ENCODE assay signal across 1 cellular context in the genomic region with DNA sequence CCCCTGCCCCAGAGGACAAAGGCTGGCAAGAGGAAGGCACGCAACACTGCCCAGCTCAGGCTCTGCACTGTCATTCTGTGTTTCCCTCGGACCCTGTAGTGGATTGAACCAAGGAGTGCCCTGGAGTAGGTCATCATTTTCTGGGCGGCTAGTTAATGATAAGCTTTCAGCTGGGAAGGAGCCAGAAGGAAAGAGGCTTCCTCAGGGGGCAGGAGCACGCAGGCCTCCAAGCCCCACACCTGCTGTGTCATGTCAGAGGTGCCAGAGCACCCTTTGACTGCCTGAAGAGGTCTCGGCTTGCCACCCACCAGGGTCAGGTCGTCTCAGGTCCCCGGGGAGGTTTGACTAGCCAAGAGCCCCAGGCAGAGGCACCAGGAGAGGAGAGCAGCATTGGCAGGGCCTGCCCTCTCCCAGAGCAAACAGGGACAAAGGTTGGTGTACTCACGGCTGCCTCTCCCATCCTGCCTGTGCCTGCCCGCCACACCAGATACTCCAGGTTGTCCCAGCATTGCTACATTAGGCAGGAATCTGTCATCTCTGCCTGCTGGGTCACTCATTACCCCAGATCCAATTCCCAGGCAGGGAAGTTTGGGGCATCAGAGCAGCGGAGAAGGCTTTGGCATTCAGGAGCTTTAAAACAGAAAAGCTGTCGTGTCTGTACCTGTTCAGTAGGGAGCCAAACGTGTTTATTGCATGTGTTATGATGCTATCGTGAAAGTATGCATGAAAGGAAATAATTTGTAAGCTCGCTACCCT.
TF ChIP-seq lines count a peak whose summit lies in the region.

No MANE protein-coding gene starts in this region.

TF ChIP-seq in HepG2, 621 proteins besides CTCF, POLR2A, EP300 and RAD21 (continued from another document and continues in another):
- TF ChIP-seq, protein P1, sequence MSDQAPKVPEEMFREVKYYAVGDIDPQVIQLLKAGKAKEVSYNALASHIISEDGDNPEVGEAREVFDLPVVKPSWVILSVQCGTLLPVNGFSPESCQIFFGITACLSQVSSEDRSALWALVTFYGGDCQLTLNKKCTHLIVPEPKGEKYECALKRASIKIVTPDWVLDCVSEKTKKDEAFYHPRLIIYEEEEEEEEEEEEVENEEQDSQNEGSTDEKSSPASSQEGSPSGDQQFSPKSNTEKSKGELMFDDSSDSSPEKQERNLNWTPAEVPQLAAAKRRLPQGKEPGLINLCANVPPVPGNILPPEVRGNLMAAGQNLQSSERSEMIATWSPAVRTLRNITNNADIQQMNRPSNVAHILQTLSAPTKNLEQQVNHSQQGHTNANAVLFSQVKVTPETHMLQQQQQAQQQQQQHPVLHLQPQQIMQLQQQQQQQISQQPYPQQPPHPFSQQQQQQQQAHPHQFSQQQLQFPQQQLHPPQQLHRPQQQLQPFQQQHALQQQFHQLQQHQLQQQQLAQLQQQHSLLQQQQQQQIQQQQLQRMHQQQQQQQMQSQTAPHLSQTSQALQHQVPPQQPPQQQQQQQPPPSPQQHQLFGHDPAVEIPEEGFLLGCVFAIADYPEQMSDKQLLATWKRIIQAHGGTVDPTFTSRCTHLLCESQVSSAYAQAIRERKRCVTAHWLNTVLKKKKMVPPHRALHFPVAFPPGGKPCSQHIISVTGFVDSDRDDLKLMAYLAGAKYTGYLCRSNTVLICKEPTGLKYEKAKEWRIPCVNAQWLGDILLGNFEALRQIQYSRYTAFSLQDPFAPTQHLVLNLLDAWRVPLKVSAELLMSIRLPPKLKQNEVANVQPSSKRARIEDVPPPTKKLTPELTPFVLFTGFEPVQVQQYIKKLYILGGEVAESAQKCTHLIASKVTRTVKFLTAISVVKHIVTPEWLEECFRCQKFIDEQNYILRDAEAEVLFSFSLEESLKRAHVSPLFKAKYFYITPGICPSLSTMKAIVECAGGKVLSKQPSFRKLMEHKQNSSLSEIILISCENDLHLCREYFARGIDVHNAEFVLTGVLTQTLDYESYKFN (CRISPR knock-in tag; conservative IDR thresholded peaks at IDR 0.05): peak; percentile 95
- no peak for TF ChIP-seq NONO (IDR thresholded peaks at IDR 0.05)
- peak; percentile 38 for TF ChIP-seq NONO (CRISPR knock-in tag; conservative IDR thresholded peaks at IDR 0.05)
- no peak for TF ChIP-seq HES4 (CRISPR knock-in tag; IDR thresholded peaks at IDR 0.05; ENCODE audit: borderline replicate concordance)
- peak; percentile 23; the same call in 1 of the 2 replicates for TF ChIP-seq SIN3A (IDR thresholded peaks at IDR 0.05; ENCODE audit: borderline replicate concordance, low read depth, low read length)
- no peak for TF ChIP-seq GTF2F1 (IDR thresholded peaks at IDR 0.05; ENCODE audit: low read length)
- peak; percentile 82; the same call in 1 of the 2 replicates for TF ChIP-seq ZNF607 (CRISPR knock-in tag; IDR thresholded peaks at IDR 0.05; ENCODE audit: borderline replicate concordance)
- no peak for TF ChIP-seq SRSF1 (optimal IDR thresholded peaks at IDR 0.05; ENCODE audit: low read depth, low read length)
- no peak for TF ChIP-seq TBP (CRISPR knock-in tag; IDR thresholded peaks at IDR 0.05)
- no peak for TF ChIP-seq ZNF296 (CRISPR knock-in tag; conservative IDR thresholded peaks at IDR 0.05)
- peak; percentile 66; the same call in 1 of the 2 replicates for TF ChIP-seq THAP11 (CRISPR knock-in tag; IDR thresholded peaks at IDR 0.05)
- TF ChIP-seq, protein P2, sequence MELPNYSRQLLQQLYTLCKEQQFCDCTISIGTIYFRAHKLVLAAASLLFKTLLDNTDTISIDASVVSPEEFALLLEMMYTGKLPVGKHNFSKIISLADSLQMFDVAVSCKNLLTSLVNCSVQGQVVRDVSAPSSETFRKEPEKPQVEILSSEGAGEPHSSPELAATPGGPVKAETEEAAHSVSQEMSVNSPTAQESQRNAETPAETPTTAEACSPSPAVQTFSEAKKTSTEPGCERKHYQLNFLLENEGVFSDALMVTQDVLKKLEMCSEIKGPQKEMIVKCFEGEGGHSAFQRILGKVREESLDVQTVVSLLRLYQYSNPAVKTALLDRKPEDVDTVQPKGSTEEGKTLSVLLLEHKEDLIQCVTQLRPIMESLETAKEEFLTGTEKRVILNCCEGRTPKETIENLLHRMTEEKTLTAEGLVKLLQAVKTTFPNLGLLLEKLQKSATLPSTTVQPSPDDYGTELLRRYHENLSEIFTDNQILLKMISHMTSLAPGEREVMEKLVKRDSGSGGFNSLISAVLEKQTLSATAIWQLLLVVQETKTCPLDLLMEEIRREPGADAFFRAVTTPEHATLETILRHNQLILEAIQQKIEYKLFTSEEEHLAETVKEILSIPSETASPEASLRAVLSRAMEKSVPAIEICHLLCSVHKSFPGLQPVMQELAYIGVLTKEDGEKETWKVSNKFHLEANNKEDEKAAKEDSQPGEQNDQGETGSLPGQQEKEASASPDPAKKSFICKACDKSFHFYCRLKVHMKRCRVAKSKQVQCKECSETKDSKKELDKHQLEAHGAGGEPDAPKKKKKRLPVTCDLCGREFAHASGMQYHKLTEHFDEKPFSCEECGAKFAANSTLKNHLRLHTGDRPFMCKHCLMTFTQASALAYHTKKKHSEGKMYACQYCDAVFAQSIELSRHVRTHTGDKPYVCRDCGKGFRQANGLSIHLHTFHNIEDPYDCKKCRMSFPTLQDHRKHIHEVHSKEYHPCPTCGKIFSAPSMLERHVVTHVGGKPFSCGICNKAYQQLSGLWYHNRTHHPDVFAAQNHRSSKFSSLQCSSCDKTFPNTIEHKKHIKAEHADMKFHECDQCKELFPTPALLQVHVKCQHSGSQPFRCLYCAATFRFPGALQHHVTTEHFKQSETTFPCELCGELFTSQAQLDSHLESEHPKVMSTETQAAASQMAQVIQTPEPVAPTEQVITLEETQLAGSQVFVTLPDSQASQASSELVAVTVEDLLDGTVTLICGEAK (IDR thresholded peaks at IDR 0.05): no peak
- TF ChIP-seq, protein P2 (CRISPR knock-in tag; IDR thresholded peaks at IDR 0.05): peak; percentile 71; the same call in 1 of the 2 replicates
- TF ChIP-seq ZNF234 (CRISPR knock-in tag; conservative IDR thresholded peaks at IDR 0.05): no peak
- peak; percentile 83 for TF ChIP-seq RXRB (CRISPR knock-in tag; IDR thresholded peaks at IDR 0.05; ENCODE audit: borderline replicate concordance)
- 0 out of 2 replicates have a peak, but pooled peaks have one; percentile 31 for TF ChIP-seq ZNF629 (CRISPR knock-in tag; conservative IDR thresholded peaks at IDR 0.05)
- TF ChIP-seq, protein P3, sequence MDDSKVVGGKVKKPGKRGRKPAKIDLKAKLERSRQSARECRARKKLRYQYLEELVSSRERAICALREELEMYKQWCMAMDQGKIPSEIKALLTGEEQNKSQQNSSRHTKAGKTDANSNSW (CRISPR knock-in tag; IDR thresholded peaks at IDR 0.05; ENCODE audit: borderline replicate concordance): no peak
- TF ChIP-seq SOX6 (IDR thresholded peaks at IDR 0.05): no peak
- peak; percentile 80 for TF ChIP-seq SOX6 (CRISPR knock-in tag; IDR thresholded peaks at IDR 0.05)
- TF ChIP-seq, protein P4, sequence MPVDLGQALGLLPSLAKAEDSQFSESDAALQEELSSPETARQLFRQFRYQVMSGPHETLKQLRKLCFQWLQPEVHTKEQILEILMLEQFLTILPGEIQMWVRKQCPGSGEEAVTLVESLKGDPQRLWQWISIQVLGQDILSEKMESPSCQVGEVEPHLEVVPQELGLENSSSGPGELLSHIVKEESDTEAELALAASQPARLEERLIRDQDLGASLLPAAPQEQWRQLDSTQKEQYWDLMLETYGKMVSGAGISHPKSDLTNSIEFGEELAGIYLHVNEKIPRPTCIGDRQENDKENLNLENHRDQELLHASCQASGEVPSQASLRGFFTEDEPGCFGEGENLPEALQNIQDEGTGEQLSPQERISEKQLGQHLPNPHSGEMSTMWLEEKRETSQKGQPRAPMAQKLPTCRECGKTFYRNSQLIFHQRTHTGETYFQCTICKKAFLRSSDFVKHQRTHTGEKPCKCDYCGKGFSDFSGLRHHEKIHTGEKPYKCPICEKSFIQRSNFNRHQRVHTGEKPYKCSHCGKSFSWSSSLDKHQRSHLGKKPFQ (CRISPR knock-in tag; IDR thresholded peaks at IDR 0.05; ENCODE audit: insufficient replicate concordance): peak; percentile 76
- TF ChIP-seq, protein P5, sequence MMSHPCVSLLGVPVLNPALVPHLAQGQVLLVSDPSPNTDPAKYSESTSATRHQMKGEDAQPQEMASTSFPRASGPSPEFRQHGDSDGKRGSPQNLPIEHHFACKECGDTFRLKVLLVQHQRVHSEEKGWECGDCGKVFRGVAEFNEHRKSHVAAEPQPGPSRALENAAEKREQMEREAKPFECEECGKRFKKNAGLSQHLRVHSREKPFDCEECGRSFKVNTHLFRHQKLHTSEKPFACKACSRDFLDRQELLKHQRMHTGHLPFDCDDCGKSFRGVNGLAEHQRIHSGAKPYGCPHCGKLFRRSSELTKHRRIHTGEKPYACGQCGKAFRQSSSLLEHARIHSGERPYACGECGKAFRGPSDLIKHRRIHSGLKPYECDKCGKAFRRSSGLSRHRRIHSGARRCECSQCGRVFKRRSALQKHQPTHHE (CRISPR knock-in tag; IDR thresholded peaks at IDR 0.05; ENCODE audit: borderline replicate concordance): no peak
- TF ChIP-seq ZNF703 (CRISPR knock-in tag; IDR thresholded peaks at IDR 0.05; ENCODE audit: borderline replicate concordance): no peak
- TF ChIP-seq, protein P6, sequence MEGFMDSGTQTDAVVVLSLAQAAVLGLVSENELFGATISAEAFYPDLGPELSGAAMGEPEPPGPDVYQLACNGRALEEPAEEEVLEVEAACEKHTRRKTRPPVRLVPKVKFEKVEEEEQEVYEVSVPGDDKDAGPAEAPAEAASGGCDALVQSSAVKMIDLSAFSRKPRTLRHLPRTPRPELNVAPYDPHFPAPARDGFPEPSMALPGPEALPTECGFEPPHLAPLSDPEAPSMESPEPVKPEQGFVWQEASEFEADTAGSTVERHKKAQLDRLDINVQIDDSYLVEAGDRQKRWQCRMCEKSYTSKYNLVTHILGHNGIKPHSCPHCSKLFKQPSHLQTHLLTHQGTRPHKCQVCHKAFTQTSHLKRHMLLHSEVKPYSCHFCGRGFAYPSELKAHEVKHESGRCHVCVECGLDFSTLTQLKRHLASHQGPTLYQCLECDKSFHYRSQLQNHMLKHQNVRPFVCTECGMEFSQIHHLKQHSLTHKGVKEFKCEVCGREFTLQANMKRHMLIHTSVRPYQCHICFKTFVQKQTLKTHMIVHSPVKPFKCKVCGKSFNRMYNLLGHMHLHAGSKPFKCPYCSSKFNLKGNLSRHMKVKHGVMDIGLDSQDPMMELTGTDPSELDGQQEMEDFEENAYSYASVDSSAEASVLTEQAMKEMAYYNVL (CRISPR knock-in tag; IDR thresholded peaks at IDR 0.05; ENCODE audit: borderline replicate concordance): 0 out of 2 replicates have a peak, but pooled peaks have one; percentile 79
- TF ChIP-seq, protein P7, sequence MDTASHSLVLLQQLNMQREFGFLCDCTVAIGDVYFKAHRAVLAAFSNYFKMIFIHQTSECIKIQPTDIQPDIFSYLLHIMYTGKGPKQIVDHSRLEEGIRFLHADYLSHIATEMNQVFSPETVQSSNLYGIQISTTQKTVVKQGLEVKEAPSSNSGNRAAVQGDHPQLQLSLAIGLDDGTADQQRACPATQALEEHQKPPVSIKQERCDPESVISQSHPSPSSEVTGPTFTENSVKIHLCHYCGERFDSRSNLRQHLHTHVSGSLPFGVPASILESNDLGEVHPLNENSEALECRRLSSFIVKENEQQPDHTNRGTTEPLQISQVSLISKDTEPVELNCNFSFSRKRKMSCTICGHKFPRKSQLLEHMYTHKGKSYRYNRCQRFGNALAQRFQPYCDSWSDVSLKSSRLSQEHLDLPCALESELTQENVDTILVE (CRISPR knock-in tag; IDR thresholded peaks at IDR 0.05): peak; percentile 21; the same call in 1 of the 2 replicates
- 0 out of 2 replicates have a peak, but pooled peaks have one; percentile 28 for TF ChIP-seq ZNF543 (CRISPR knock-in tag; IDR thresholded peaks at IDR 0.05)
- TF ChIP-seq TEAD3 (CRISPR knock-in tag; optimal IDR thresholded peaks at IDR 0.05; ENCODE audit: borderline replicate concordance): peak; percentile 84
- 0 out of 2 replicates have a peak, but pooled peaks have one; percentile 72 for TF ChIP-seq ZNF557 (CRISPR knock-in tag; IDR thresholded peaks at IDR 0.05)
- TF ChIP-seq, protein P8, sequence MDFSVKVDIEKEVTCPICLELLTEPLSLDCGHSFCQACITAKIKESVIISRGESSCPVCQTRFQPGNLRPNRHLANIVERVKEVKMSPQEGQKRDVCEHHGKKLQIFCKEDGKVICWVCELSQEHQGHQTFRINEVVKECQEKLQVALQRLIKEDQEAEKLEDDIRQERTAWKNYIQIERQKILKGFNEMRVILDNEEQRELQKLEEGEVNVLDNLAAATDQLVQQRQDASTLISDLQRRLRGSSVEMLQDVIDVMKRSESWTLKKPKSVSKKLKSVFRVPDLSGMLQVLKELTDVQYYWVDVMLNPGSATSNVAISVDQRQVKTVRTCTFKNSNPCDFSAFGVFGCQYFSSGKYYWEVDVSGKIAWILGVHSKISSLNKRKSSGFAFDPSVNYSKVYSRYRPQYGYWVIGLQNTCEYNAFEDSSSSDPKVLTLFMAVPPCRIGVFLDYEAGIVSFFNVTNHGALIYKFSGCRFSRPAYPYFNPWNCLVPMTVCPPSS (IDR thresholded peaks at IDR 0.05): no peak
- TF ChIP-seq, protein P9, sequence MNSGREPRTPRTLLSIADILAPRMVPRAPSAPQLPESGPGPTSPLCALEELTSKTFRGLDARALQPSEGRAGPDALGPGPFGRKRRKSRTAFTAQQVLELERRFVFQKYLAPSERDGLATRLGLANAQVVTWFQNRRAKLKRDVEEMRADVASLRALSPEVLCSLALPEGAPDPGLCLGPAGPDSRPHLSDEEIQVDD (CRISPR knock-in tag; IDR thresholded peaks at IDR 0.05; ENCODE audit: borderline replicate concordance): no peak
- no peak for TF ChIP-seq ZNF253 (CRISPR knock-in tag; IDR thresholded peaks at IDR 0.05; ENCODE audit: borderline replicate concordance)
- TF ChIP-seq RARG (CRISPR knock-in tag; IDR thresholded peaks at IDR 0.05; ENCODE audit: low read depth): no peak
- TF ChIP-seq ARNT2 (CRISPR knock-in tag; IDR thresholded peaks at IDR 0.05; ENCODE audit: low read depth): no peak
